ENCODE assay signal across 8 cellular contexts in the genomic region with DNA sequence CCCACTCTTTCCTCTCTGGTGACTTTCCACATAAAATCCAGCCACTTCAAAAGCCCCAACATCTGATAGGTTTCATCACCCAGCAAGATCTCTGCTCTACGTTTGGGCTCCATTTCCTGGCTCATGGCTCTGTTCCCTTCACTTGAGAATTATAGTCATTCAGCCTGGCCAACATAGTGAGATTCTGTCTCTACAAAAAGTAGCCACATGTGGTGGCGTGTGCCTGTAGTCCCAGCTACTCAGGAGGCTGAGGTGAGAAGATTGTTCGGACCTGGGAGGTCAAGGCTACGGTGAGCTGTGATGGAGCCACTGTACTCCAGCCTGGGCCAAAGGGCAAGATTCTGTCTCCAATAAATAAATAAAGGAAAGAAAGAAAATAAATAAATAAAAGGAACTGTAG.
"Had no signal": no experiment of that assay in that cellular context is flagged by ENCODE, and none has a peak within 500 bp of the region (broad histone marks: within the 10 kb centered on the region; RNA-seq: fewer than 3 reads in every experiment).

No MANE protein-coding gene starts in this region.

- H3K27ac ChIP-seq: HL-60, KMS-11 had no signal

- H3K4me2 ChIP-seq: KMS-11 had no signal

- H3K4me3 ChIP-seq: K562 had no signal

- H3K9ac ChIP-seq: KMS-11 had no signal

- DNase-seq: IMR-90, KBM-7, KG1 had no signal

- H3K4me3 Mint-ChIP-seq: IgD-negative memory B cell had no signal

- FAIRE-seq: HTR-8/SVneo, K562 had no signal

- H3K4me1 Mint-ChIP-seq: IgD-negative memory B cell had no signal

- H3K36me3 Mint-ChIP-seq: IgD-negative memory B cell had no signal

- H3K27ac Mint-ChIP-seq: IgD-negative memory B cell had no signal

- ATAC-seq: K562 had no signal
